Comparison of ENCODE assay signal across 13 cellular contexts in genomic region chrX:124725467-124725866, GRCh38.
DNase-seq lines count a peak whose midpoint lies in the region; ATAC-seq and TF ChIP-seq lines count a peak whose summit lies in the region.
"Had no signal": no experiment of that assay in that cellular context is flagged by ENCODE, and none has a peak within 500 bp of the region (broad histone marks: within the 10 kb centered on the region; RNA-seq: fewer than 3 reads in every experiment).

No MANE protein-coding gene starts in this region.

- H3K9ac ChIP-seq in DND-41 (ENCODE audit: low read depth, low read length): no peak overlapping the region

- H3K4me3 Mint-ChIP-seq in activated naive CD4-positive, alpha-beta T cell treated with anti-CD3 and anti-CD28 coated beads, Interleukin-2, amount 10 ng/mL, durations not matched to agents 7 days and 5 days: no peak overlapping the region
- peak overlapping the region; percentile 41 for H3K4me3 Mint-ChIP-seq in activated T-helper 17 cell treated with anti-CD3 and anti-CD28 coated beads, Interleukin-2, amount 50 U/mL, for 72 hours
- H3K4me3 Mint-ChIP-seq: HFFc6 had no signal

- no peaks in the 10 kb centered on the region for H4K20me1 ChIP-seq in DND-41 (ENCODE audit: insufficient read depth, low read length)

- CTCF ChIA-PET in activated naive CD4-positive, alpha-beta T cell treated with anti-CD3 and anti-CD28 coated beads, Interleukin-2, amount 10 ng/mL, durations not matched to agents 7 days and 5 days (lab: Charles Lee): no interaction called here

- peak overlapping the region; percentile 76 for H3K27ac Mint-ChIP-seq in activated naive CD4-positive, alpha-beta T cell treated with anti-CD3 and anti-CD28 coated beads, Interleukin-2, amount 10 ng/mL, durations not matched to agents 7 days and 5 days
- H3K27ac Mint-ChIP-seq in activated T-helper 17 cell treated with anti-CD3 and anti-CD28 coated beads, Interleukin-2, amount 50 U/mL, for 72 hours: no peak overlapping the region
- H3K27ac Mint-ChIP-seq: HFFc6 had no signal

- DNase-seq in activated naive CD4-positive, alpha-beta T cell treated with anti-CD3 and anti-CD28 coated beads, Interleukin-2, amount 10 ng/mL, durations not matched to agents 7 days and 5 days: no peak
- DNase-seq in activated naive CD4-positive, alpha-beta T cell treated with Interleukin-2 at 50 U/mL for 16 hours: no peak
- DNase-seq in DND-41 (no peak), NCI-H1694 (lab: John Stamatoyannopoulos, UW) (no peak), omental fat pad (ENCODE audit: low spot score) (no peak), A172 (ENCODE audit: low spot score) (no peak)
- DNase-seq: BE2C, DMS53, HCEC 1CT, HFFc6 had no signal

- no peak overlapping the region for H3K4me3 ChIP-seq in DND-41 (ENCODE audit: low read depth in 1 of 2, low read length in 2 of 2)
- H3K4me3 ChIP-seq: A549 had no signal

- H3K4me1 ChIP-seq in DND-41 (ENCODE audit: insufficient read depth, low read length): peaks cover 32% of the 10 kb centered on the region
- H3K4me1 ChIP-seq: A549, BE2C had no signal

- TF ChIP-seq CTCF in DND-41 (IDR thresholded peaks at IDR 0.05; ENCODE audit: borderline replicate concordance, extremely low read depth, low read length, poor library complexity, severe bottlenecking): no peak
- no peak for TF ChIP-seq CTCF in omental fat pad (IDR thresholded peaks at IDR 0.05)

- H3K79me2 ChIP-seq in DND-41 (ENCODE audit: insufficient read depth, low read length): no peaks in the 10 kb centered on the region

- ATAC-seq in DND-41 (ENCODE audit: insufficient read depth, low read depth): peak; percentile 52; the same call in 1 of the 3 replicates
- no peak for ATAC-seq in activated T-helper 17 cell treated with anti-CD3 and anti-CD28 coated beads, Interleukin-2, amount 50 U/mL, for 72 hours (replicated peaks)
- ATAC-seq in omental fat pad (ENCODE audit: low FRiP score): no peak
- ATAC-seq: A549 had no signal

- H3K4me2 ChIP-seq in DND-41 (ENCODE audit: insufficient read depth, low read length): no peak overlapping the region
- H3K4me2 ChIP-seq: A549 had no signal

- H2AFZ ChIP-seq in DND-41 (ENCODE audit: low read depth, low read length): no peak overlapping the region

- H3K27ac ChIP-seq in DND-41 (ENCODE audit: low read length): no peak overlapping the region
- H3K27ac ChIP-seq: A549, C4-2B had no signal

- no peaks in the 10 kb centered on the region for H3K9me3 ChIP-seq in DND-41 (ENCODE audit: insufficient read depth, low read length, severe bottlenecking)
- H3K9me3 ChIP-seq: A549, BE2C had no signal

- no peaks in the 10 kb centered on the region for H3K36me3 ChIP-seq in DND-41 (ENCODE audit: insufficient read depth, low read length)
- H3K36me3 ChIP-seq: BE2C had no signal

- no peaks in the 10 kb centered on the region for H3K9me3 Mint-ChIP-seq in activated naive CD4-positive, alpha-beta T cell treated with anti-CD3 and anti-CD28 coated beads, Interleukin-2, amount 10 ng/mL, durations not matched to agents 7 days and 5 days
- H3K9me3 Mint-ChIP-seq in activated T-helper 17 cell treated with anti-CD3 and anti-CD28 coated beads, Interleukin-2, amount 50 U/mL, for 72 hours: no peaks in the 10 kb centered on the region
- H3K9me3 Mint-ChIP-seq: HFFc6 had no signal

- H3K27me3 ChIP-seq in DND-41 (ENCODE audit: insufficient read depth, low read length, poor library complexity): no peaks in the 10 kb centered on the region
- H3K27me3 ChIP-seq: BE2C had no signal

- peaks cover 1% of the 10 kb centered on the region for H3K36me3 Mint-ChIP-seq in activated naive CD4-positive, alpha-beta T cell treated with anti-CD3 and anti-CD28 coated beads, Interleukin-2, amount 10 ng/mL, durations not matched to agents 7 days and 5 days
- no peaks in the 10 kb centered on the region for H3K36me3 Mint-ChIP-seq in activated T-helper 17 cell treated with anti-CD3 and anti-CD28 coated beads, Interleukin-2, amount 50 U/mL, for 72 hours (ENCODE audit: low read depth)

- H3K27me3 Mint-ChIP-seq in activated naive CD4-positive, alpha-beta T cell treated with anti-CD3 and anti-CD28 coated beads, Interleukin-2, amount 10 ng/mL, durations not matched to agents 7 days and 5 days: no peaks in the 10 kb centered on the region
- H3K27me3 Mint-ChIP-seq in activated T-helper 17 cell treated with anti-CD3 and anti-CD28 coated beads, Interleukin-2, amount 50 U/mL, for 72 hours: no peaks in the 10 kb centered on the region

- H3K4me1 Mint-ChIP-seq in activated naive CD4-positive, alpha-beta T cell treated with anti-CD3 and anti-CD28 coated beads, Interleukin-2, amount 10 ng/mL, durations not matched to agents 7 days and 5 days: peaks cover 32% of the 10 kb centered on the region
- H3K4me1 Mint-ChIP-seq in activated T-helper 17 cell treated with anti-CD3 and anti-CD28 coated beads, Interleukin-2, amount 50 U/mL, for 72 hours: no peaks in the 10 kb centered on the region
